In the genomic region with DNA sequence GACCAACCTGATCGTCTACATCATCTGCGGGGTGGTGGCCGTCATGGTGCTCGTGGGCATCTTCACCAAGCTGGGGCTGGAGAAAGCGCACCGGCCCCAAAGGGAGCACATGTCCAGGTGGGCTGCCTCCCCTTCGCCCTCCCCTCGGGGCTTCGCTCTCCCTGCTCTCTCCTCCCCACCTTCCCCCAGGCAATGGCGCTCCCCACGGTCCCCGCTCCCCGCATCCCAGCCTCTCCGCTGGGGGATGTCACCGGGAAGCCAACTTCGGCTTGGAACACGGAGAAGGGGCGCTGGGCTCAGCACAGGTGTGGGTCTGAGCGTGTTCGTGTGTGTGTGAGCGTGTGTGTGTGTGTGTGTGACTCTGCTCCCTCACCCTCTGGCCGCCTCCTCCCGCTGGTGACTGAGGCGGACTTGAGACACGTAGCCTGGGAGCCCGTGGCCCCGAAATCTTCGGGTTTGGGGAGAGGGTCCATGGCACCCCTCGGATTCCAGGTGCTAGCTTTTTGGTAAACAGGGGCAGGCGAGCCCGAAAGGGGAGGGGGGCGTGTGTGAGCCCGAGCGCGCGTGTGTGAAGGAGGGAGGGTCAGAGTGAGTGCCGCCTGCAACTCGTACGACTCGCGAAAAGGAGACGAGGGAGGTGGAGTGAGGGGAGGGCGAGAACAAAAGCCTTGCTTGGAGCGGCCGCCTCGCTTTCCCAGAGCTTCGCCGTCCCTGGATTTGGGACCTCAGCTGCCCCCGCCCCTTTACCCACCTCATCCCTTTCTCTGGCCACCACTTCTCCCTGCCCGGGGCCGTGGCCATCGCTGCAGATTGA, we compare ENCODE assay signal across 9 cellular contexts. TPM values are rescaled to one million over a fixed set of nuclear protein-coding genes. Genes with fewer than 3 reads are reported as not detected.
A peak's percentile ranks its signal among the peaks of the same experiment; 100 is the strongest.
DNase-seq lines count a peak whose midpoint lies in the region; ATAC-seq and TF ChIP-seq lines count a peak whose summit lies in the region.
"Had no signal": no experiment of that assay in that cellular context is flagged by ENCODE, and none has a peak within 500 bp of the region (broad histone marks: within the 10 kb centered on the region; RNA-seq: fewer than 3 reads in every experiment).

No MANE protein-coding gene starts in this region.

- H2BK12ac ChIP-seq in mesenchymal stem cell (ENCODE audit: low read length in 2 of 2): no peak overlapping the region

- no peak overlapping the region for H3K23ac ChIP-seq in mesenchymal stem cell (ENCODE audit: low read length in 2 of 2)

- no peaks in the 10 kb centered on the region for H3K79me1 ChIP-seq in mesenchymal stem cell (replicated peaks; ENCODE audit: low read length, poor library complexity, severe bottlenecking)

- H3K14ac ChIP-seq in mesenchymal stem cell (ENCODE audit: low read length in 2 of 2): no peak overlapping the region

- no peak overlapping the region for H3K18ac ChIP-seq in mesenchymal stem cell (ENCODE audit: low read depth in 1 of 2, low read length in 2 of 2)

- no peak overlapping the region for H2BK120ac ChIP-seq in mesenchymal stem cell (ENCODE audit: low read depth, low read length)

- H4K91ac ChIP-seq in mesenchymal stem cell (ENCODE audit: low read length): no peak overlapping the region

- no peak for ATAC-seq in stimulated activated naive CD8-positive, alpha-beta T cell treated with anti-CD3 and anti-CD28 coated beads, Interleukin-15, Interleukin-2, amounts not matched to agents 100 U/mL and 50 U/mL, for 24 hours
- no peak for ATAC-seq in GM18861 (IDR thresholded peaks at IDR 0.05; ENCODE audit: unreplicated experiment)
- no peak for ATAC-seq in HG03280 (IDR thresholded peaks at IDR 0.05; ENCODE audit: unreplicated experiment)
- ATAC-seq in sciatic nerve: no peak

- DNase-seq in stimulated activated naive CD8-positive, alpha-beta T cell treated with anti-CD3 and anti-CD28 coated beads, Interleukin-15, Interleukin-2, amounts not matched to agents 100 U/mL and 50 U/mL, for 24 hours: no peak
- DNase-seq in mesenchymal stem cell (no peak), sciatic nerve (ENCODE audit: low spot score) (no peak), NCI-H510A (lab: John Stamatoyannopoulos, UW) (no peak)

- H3K4me1 Mint-ChIP-seq in stimulated activated naive CD8-positive, alpha-beta T cell treated with anti-CD3 and anti-CD28 coated beads, Interleukin-15, Interleukin-2, amounts not matched to agents 100 ng/mL and 50 ng/mL, for 24 hours (ENCODE audit: low read depth): no peaks in the 10 kb centered on the region
- peaks cover 10% of the 10 kb centered on the region for H3K4me1 Mint-ChIP-seq in brain

- peaks cover 59% of the 10 kb centered on the region for H3K27me3 Mint-ChIP-seq in stimulated activated naive CD8-positive, alpha-beta T cell treated with anti-CD3 and anti-CD28 coated beads, Interleukin-15, Interleukin-2, amounts not matched to agents 100 ng/mL and 50 ng/mL, for 24 hours
- peaks cover 83% of the 10 kb centered on the region for H3K27me3 Mint-ChIP-seq in brain

- H3K4me2 ChIP-seq in mesenchymal stem cell (ENCODE audit: low read length, poor library complexity, severe bottlenecking): peak overlapping the region; percentile 94

- intact Hi-C loops in sciatic nerve (cut with DNase I): no loop called here

- H3K4ac ChIP-seq in mesenchymal stem cell (ENCODE audit: low read depth in 1 of 2, low read length in 2 of 2): no peak overlapping the region

- H3K4me3 ChIP-seq in mesenchymal stem cell (ENCODE audit: insufficient read depth in 1 of 2, low read depth in 1 of 2, low read length in 2 of 2): peak overlapping the region; percentile 52 to 60

- H3K9me3 ChIP-seq in mesenchymal stem cell (ENCODE audit: control insufficient read depth, low read length): no peaks in the 10 kb centered on the region

- no peaks in the 10 kb centered on the region for H3K36me3 Mint-ChIP-seq in stimulated activated naive CD8-positive, alpha-beta T cell treated with anti-CD3 and anti-CD28 coated beads, Interleukin-15, Interleukin-2, amounts not matched to agents 100 ng/mL and 50 ng/mL, for 24 hours (ENCODE audit: low read depth)
- H3K36me3 Mint-ChIP-seq in brain: no peaks in the 10 kb centered on the region

- H3K4me1 ChIP-seq in mesenchymal stem cell (ENCODE audit: control insufficient read depth, insufficient read depth, low read depth, low read length): peaks cover 34% of the 10 kb centered on the region

- TF ChIP-seq CTCF in brain (conservative IDR thresholded peaks at IDR 0.05): no peak

- H4K8ac ChIP-seq in mesenchymal stem cell (ENCODE audit: low read length): no peak overlapping the region

- no peak overlapping the region for H2BK15ac ChIP-seq in mesenchymal stem cell (ENCODE audit: low read depth, poor library complexity, severe bottlenecking)

- H2AK5ac ChIP-seq in mesenchymal stem cell (ENCODE audit: low read length, severe bottlenecking): no peak overlapping the region

- H2BK5ac ChIP-seq in mesenchymal stem cell (ENCODE audit: low read depth, low read length, poor library complexity, severe bottlenecking): no peak overlapping the region

- WGBS in mesenchymal stem cell: under 1% methylated on average over 44 of the region's 52 CpGs

- H2AFZ ChIP-seq in mesenchymal stem cell (ENCODE audit: low read depth, low read length): no peak overlapping the region

- H3K36me3 ChIP-seq in mesenchymal stem cell (ENCODE audit: control insufficient read depth in 1 of 2, insufficient read depth in 2 of 2, low read depth in 1 of 2, low read length in 2 of 2): no peaks in the 10 kb centered on the region

- no peak overlapping the region for H3K27ac ChIP-seq in mesenchymal stem cell (ENCODE audit: low read length, poor library complexity, severe bottlenecking)

- peaks cover 65 to 81% of the 10 kb centered on the region in 2 experiments for H3K27me3 ChIP-seq in mesenchymal stem cell (ENCODE audit: control insufficient read depth in 1 of 2, insufficient read depth in 1 of 2, low read length in 2 of 2)

- no peak overlapping the region for H3K27ac Mint-ChIP-seq in stimulated activated naive CD8-positive, alpha-beta T cell treated with anti-CD3 and anti-CD28 coated beads, Interleukin-15, Interleukin-2, amounts not matched to agents 100 ng/mL and 50 ng/mL, for 24 hours
- H3K27ac Mint-ChIP-seq in brain: peak overlapping the region in 4 of 5 experiments; percentile 31 to 85 (median 62)

- H3K4me3 Mint-ChIP-seq in stimulated activated naive CD8-positive, alpha-beta T cell treated with anti-CD3 and anti-CD28 coated beads, Interleukin-15, Interleukin-2, amounts not matched to agents 100 ng/mL and 50 ng/mL, for 24 hours: peak overlapping the region; percentile 35
- peak overlapping the region; percentile 83 to 90 (median 89) for H3K4me3 Mint-ChIP-seq in brain

- H3K9me3 Mint-ChIP-seq in stimulated activated naive CD8-positive, alpha-beta T cell treated with anti-CD3 and anti-CD28 coated beads, Interleukin-15, Interleukin-2, amounts not matched to agents 100 ng/mL and 50 ng/mL, for 24 hours: no peaks in the 10 kb centered on the region
- peaks cover 0 to 8% (median 0%) of the 10 kb centered on the region in 5 experiments for H3K9me3 Mint-ChIP-seq in brain

- H3K9ac ChIP-seq in mesenchymal stem cell (ENCODE audit: low read length): no peak overlapping the region

RNA-seq across cellular contexts. Expression of gene SHISA9, which starts 1.3 kb away (rescaled TPM):
- polyA plus RNA-seq in brain (ENCODE audit: insufficient read depth, low read depth, low replicate concordance): 38.5 TPM
- polyA plus RNA-seq in mesenchymal stem cell (2013, experiment 1 of 2): not detected
- 0.01 TPM for polyA plus RNA-seq in mesenchymal stem cell (2013, experiment 2 of 2)
- total RNA-seq in sciatic nerve: 3.8 TPM
- total RNA-seq: dermis microvascular lymphatic vessel endothelial cell had no signal
